Comparison of ENCODE assay signal across 22 cellular contexts in genomic region chr10:127918570-127918969, GRCh38. TPM values are rescaled to one million over a fixed set of nuclear protein-coding genes. Genes with fewer than 3 reads are reported as not detected.
A peak's percentile ranks its signal among the peaks of the same experiment; 100 is the strongest.
DNase-seq lines count a peak whose midpoint lies in the region; ATAC-seq, FAIRE-seq and TF ChIP-seq lines count a peak whose summit lies in the region.
"Had no signal": no experiment of that assay in that cellular context is flagged by ENCODE, and none has a peak within 500 bp of the region (broad histone marks: within the 10 kb centered on the region; RNA-seq: fewer than 3 reads in every experiment).

No MANE protein-coding gene starts in this region.

- H3K27me3 ChIP-seq in right lobe of liver: no peaks in the 10 kb centered on the region
- peaks cover 0 to 8% of the 10 kb centered on the region in 2 experiments; a peak in 2 of 5 replicates for H3K27me3 ChIP-seq in HepG2 (ENCODE audit: control insufficient read depth in 1 of 2, insufficient read depth in 2 of 2, low read length in 2 of 2)
- no peaks in the 10 kb centered on the region for H3K27me3 ChIP-seq in mesenchymal stem cell (ENCODE audit: control insufficient read depth in 1 of 2, insufficient read depth in 1 of 2, low read length in 2 of 2)
- H3K27me3 ChIP-seq in transverse colon: no peaks in the 10 kb centered on the region
- H3K27me3 ChIP-seq: pancreas, SJSA1, stomach had no signal

- H3K23ac ChIP-seq in mesenchymal stem cell (ENCODE audit: low read length in 2 of 2): no peak overlapping the region

- intact Hi-C loops in right lobe of liver (cut with DNase I): no loop called here
- intact Hi-C loops in HepG2 (cut with micrococcal nuclease; ENCODE audit: unreplicated experiment): no loop called here
- intact Hi-C loops in dendritic cell treated with granulocyte-macrophage colony-stimulating factor and Interleukin-4, amounts not matched to agents 40 ng/mL and 50 ng/mL, for 4 days (cut with micrococcal nuclease): no loop called here
- intact Hi-C loops in transverse colon (cut with DNase I; ENCODE audit: low total_unique reads): no loop called here

- TF ChIP-seq CTCF in right lobe of liver (IDR thresholded peaks at IDR 0.05) (no peak), HepG2 (CRISPR knock-in tag; IDR thresholded peaks at IDR 0.05) (no peak), transverse colon (IDR thresholded peaks at IDR 0.05) (no peak)

- CTCF ChIA-PET in HepG2 (lab: Yijun Ruan, JAX; ENCODE audit: low intra/inter-chr PET ratio, low total read pairs): no interaction called here

- DNase-seq in right lobe of liver: no peak
- DNase-seq in HepG2 (ENCODE audit: low spot score): no peak
- no peak for DNase-seq in mesenchymal stem cell
- no peak for DNase-seq in stimulated activated naive CD4-positive, alpha-beta T cell treated with Interleukin-2 at 50 U/mL for 16 hours (lab: John Stamatoyannopoulos, UW)
- no peak for DNase-seq in transverse colon
- DNase-seq: activated CD4-positive, alpha-beta memory T cell treated with anti-CD3 and anti-CD28 coated beads, Interleukin-2, amount 10 ng/mL, durations not matched to agents 7 days and 5 days; activated CD4-positive, CD25-positive, alpha-beta regulatory T cell; activated naive CD4-positive, alpha-beta T cell treated with anti-CD3 and anti-CD28 coated beads, Interleukin-2, amount 50 U/mL, for 16 hours; activated T-cell treated with anti-CD3 and anti-CD28 coated beads, Interleukin-2, amount 50 U/mL, for 48 hours; CD8-positive, alpha-beta memory T cell; immature natural killer cell; NCI-H1436; NCI-H2171; pancreas; stimulated activated CD4-positive, alpha-beta T cell treated with anti-CD3 and anti-CD28 coated beads, Interleukin-2, amount 100 ng/mL, for 48 hours; stomach had no signal

- TF ChIP-seq RAD21 in HepG2 (CRISPR knock-in tag; IDR thresholded peaks at IDR 0.05): no peak

- peak overlapping the region; percentile 34 to 78 for H3K18ac ChIP-seq in mesenchymal stem cell (ENCODE audit: low read depth in 1 of 2, low read length in 2 of 2)

- H4K8ac ChIP-seq in mesenchymal stem cell (ENCODE audit: low read length): peak overlapping the region; percentile 87

- H3K4me2 ChIP-seq in HepG2 (ENCODE audit: low read depth, low read length) (no peak overlapping the region), mesenchymal stem cell (ENCODE audit: low read length, poor library complexity, severe bottlenecking) (no peak overlapping the region)

- H2AK5ac ChIP-seq in mesenchymal stem cell (ENCODE audit: low read length, severe bottlenecking): no peak overlapping the region

- no peak overlapping the region for H2BK5ac ChIP-seq in mesenchymal stem cell (ENCODE audit: low read depth, low read length, poor library complexity, severe bottlenecking)

- H3K4me1 Mint-ChIP-seq in dendritic cell treated with granulocyte-macrophage colony-stimulating factor and Interleukin-4, amounts not matched to agents 40 ng/mL and 50 ng/mL, for 4 days (ENCODE audit: low read depth): peaks cover 61% of the 10 kb centered on the region
- no peaks in the 10 kb centered on the region for H3K4me1 Mint-ChIP-seq in activated T-helper 17 cell treated with anti-CD3 and anti-CD28 coated beads, Interleukin-2, amount 50 U/mL, for 72 hours

- H4K20me1 ChIP-seq in HepG2 (ENCODE audit: insufficient read depth, low read length): no peaks in the 10 kb centered on the region

- H3K79me2 ChIP-seq in HepG2 (ENCODE audit: insufficient read depth, low read length): no peaks in the 10 kb centered on the region

- no peaks in the 10 kb centered on the region for H3K4me1 ChIP-seq in right lobe of liver
- no peaks in the 10 kb centered on the region for H3K4me1 ChIP-seq in HepG2 (ENCODE audit: insufficient read depth, low read length)
- peaks cover 19% of the 10 kb centered on the region for H3K4me1 ChIP-seq in mesenchymal stem cell (ENCODE audit: control insufficient read depth, insufficient read depth, low read depth, low read length)
- peaks cover 0 to 32% (median 0%) of the 10 kb centered on the region in 4 donors for H3K4me1 ChIP-seq in transverse colon
- H3K4me1 ChIP-seq: pancreas had no signal

- H3K4me3 Mint-ChIP-seq in dendritic cell treated with granulocyte-macrophage colony-stimulating factor and Interleukin-4, amounts not matched to agents 40 ng/mL and 50 ng/mL, for 4 days: peak overlapping the region; percentile 17
- no peak overlapping the region for H3K4me3 Mint-ChIP-seq in activated T-helper 17 cell treated with anti-CD3 and anti-CD28 coated beads, Interleukin-2, amount 50 U/mL, for 72 hours
- H3K4me3 Mint-ChIP-seq: activated CD4-positive, alpha-beta memory T cell treated with anti-CD3 and anti-CD28 coated beads, Interleukin-2, amount 10 ng/mL, durations not matched to agents 7 days and 5 days; CD8-positive, alpha-beta memory T cell; immature natural killer cell had no signal

- in situ Hi-C loops in HepG2 (cut with HindIII; ENCODE audit: extremely low pct_ligation_motif_present, low pct_unique_long_range_greater_than_20kb): no loop called here
- in situ Hi-C loops in transverse colon (cut with MboI; ENCODE audit: low pct_ligation_motif_present in 1 of 4, low pct_unique_long_range_greater_than_20kb in 1 of 4, low sequenced_read_pairs in 3 of 4): loop anchor here in 2 of 4 donors (10.0 to 25.0 kb wide), 2 partner anchors 76 to 94 kb away; no protein-coding TSS in a partner anchor

- TF ChIP-seq POLR2A in right lobe of liver (IDR thresholded peaks at IDR 0.05) (no peak), HepG2 (IDR thresholded peaks at IDR 0.05; ENCODE audit: insufficient read depth in 1 of 2, low read depth in 2 of 2, low read length in 2 of 2) (no peak), transverse colon (IDR thresholded peaks at IDR 0.05) (no peak)

- BruUV-seq in HepG2 (replicated peaks; lab: Mats Ljungman, UMichigan): no TSS peak

- peaks cover 10% of the 10 kb centered on the region for H3K36me3 Mint-ChIP-seq in dendritic cell treated with granulocyte-macrophage colony-stimulating factor and Interleukin-4, amounts not matched to agents 40 ng/mL and 50 ng/mL, for 4 days (ENCODE audit: low read depth)
- H3K36me3 Mint-ChIP-seq in activated T-helper 17 cell treated with anti-CD3 and anti-CD28 coated beads, Interleukin-2, amount 50 U/mL, for 72 hours (ENCODE audit: low read depth): no peaks in the 10 kb centered on the region
- H3K36me3 Mint-ChIP-seq: CD8-positive, alpha-beta memory T cell; immature natural killer cell had no signal

- H2BK15ac ChIP-seq in mesenchymal stem cell (ENCODE audit: low read depth, poor library complexity, severe bottlenecking): no peak overlapping the region

- H3K79me1 ChIP-seq in mesenchymal stem cell (replicated peaks; ENCODE audit: low read length, poor library complexity, severe bottlenecking): peaks cover 4% of the 10 kb centered on the region

- H2BK12ac ChIP-seq in mesenchymal stem cell (ENCODE audit: low read length in 2 of 2): peak overlapping the region in 1 of 2 experiments; percentile 79

- peak; percentile 14 to 50 (median 26) for ATAC-seq in right lobe of liver
- no peak for ATAC-seq in HepG2
- ATAC-seq in activated T-helper 17 cell treated with anti-CD3 and anti-CD28 coated beads, Interleukin-2, amount 50 U/mL, for 72 hours (replicated peaks): no peak
- ATAC-seq in HG02642 (IDR thresholded peaks at IDR 0.05; ENCODE audit: poor library complexity, unreplicated experiment): no peak

- no peak overlapping the region for H3K9ac ChIP-seq in HepG2 (ENCODE audit: insufficient read depth, low read depth, low read length)
- H3K9ac ChIP-seq in mesenchymal stem cell (ENCODE audit: low read length): no peak overlapping the region

- H4K91ac ChIP-seq in mesenchymal stem cell (ENCODE audit: low read length): peak overlapping the region; percentile 64

- no peak overlapping the region for H3K4ac ChIP-seq in mesenchymal stem cell (ENCODE audit: low read depth in 1 of 2, low read length in 2 of 2)

- peaks cover 9% of the 10 kb centered on the region for H3K9me3 Mint-ChIP-seq in dendritic cell treated with granulocyte-macrophage colony-stimulating factor and Interleukin-4, amounts not matched to agents 40 ng/mL and 50 ng/mL, for 4 days
- H3K9me3 Mint-ChIP-seq in activated T-helper 17 cell treated with anti-CD3 and anti-CD28 coated beads, Interleukin-2, amount 50 U/mL, for 72 hours: no peaks in the 10 kb centered on the region
- H3K9me3 Mint-ChIP-seq: CD8-positive, alpha-beta memory T cell had no signal

- TF ChIP-seq EP300 in HepG2 (IDR thresholded peaks at IDR 0.05; ENCODE audit: low read depth in 2 of 2, low read length in 2 of 2) (no peak), HepG2 (CRISPR knock-in tag; IDR thresholded peaks at IDR 0.05; ENCODE audit: borderline replicate concordance) (no peak), transverse colon (IDR thresholded peaks at IDR 0.05; ENCODE audit: low read depth) (no peak)

- H3K4me3 ChIP-seq in right lobe of liver (no peak overlapping the region), HepG2 (replicated peaks in 1 of 3; ENCODE audit: insufficient read depth in 1 of 3, low read depth in 2 of 3, low read length in 3 of 3) (no peak overlapping the region), mesenchymal stem cell (ENCODE audit: insufficient read depth in 1 of 2, low read depth in 1 of 2, low read length in 2 of 2) (no peak overlapping the region), transverse colon (no peak overlapping the region)
- H3K4me3 ChIP-seq: K562, pancreas, SJSA1, stomach had no signal

- H3K14ac ChIP-seq in mesenchymal stem cell (ENCODE audit: low read length in 2 of 2): no peak overlapping the region

- peak overlapping the region; percentile 54 for H2BK120ac ChIP-seq in mesenchymal stem cell (ENCODE audit: low read depth, low read length)

- POLR2A ChIA-PET in HepG2 (lab: Yijun Ruan, JAX): no interaction called here

- no peaks in the 10 kb centered on the region for H3K9me3 ChIP-seq in right lobe of liver
- no peaks in the 10 kb centered on the region for H3K9me3 ChIP-seq in HepG2 (ENCODE audit: low read length)
- no peaks in the 10 kb centered on the region for H3K9me3 ChIP-seq in mesenchymal stem cell (ENCODE audit: control insufficient read depth, low read length)
- H3K9me3 ChIP-seq in transverse colon: no peaks in the 10 kb centered on the region
- H3K9me3 ChIP-seq: pancreas, SJSA1, stomach had no signal

- peak overlapping the region; percentile 74 for H3K27ac Mint-ChIP-seq in dendritic cell treated with granulocyte-macrophage colony-stimulating factor and Interleukin-4, amounts not matched to agents 40 ng/mL and 50 ng/mL, for 4 days
- H3K27ac Mint-ChIP-seq in activated T-helper 17 cell treated with anti-CD3 and anti-CD28 coated beads, Interleukin-2, amount 50 U/mL, for 72 hours: no peak overlapping the region
- H3K27ac Mint-ChIP-seq: activated CD4-positive, alpha-beta memory T cell treated with anti-CD3 and anti-CD28 coated beads, Interleukin-2, amount 10 ng/mL, durations not matched to agents 7 days and 5 days had no signal

- no peak for FAIRE-seq in HepG2 (lab: Jason Lieb, UNC)
- FAIRE-seq: K562, pancreas had no signal

- no peaks in the 10 kb centered on the region for H3K27me3 Mint-ChIP-seq in dendritic cell treated with granulocyte-macrophage colony-stimulating factor and Interleukin-4, amounts not matched to agents 40 ng/mL and 50 ng/mL, for 4 days
- H3K27me3 Mint-ChIP-seq in activated T-helper 17 cell treated with anti-CD3 and anti-CD28 coated beads, Interleukin-2, amount 50 U/mL, for 72 hours: no peaks in the 10 kb centered on the region
- H3K27me3 Mint-ChIP-seq: activated CD4-positive, alpha-beta memory T cell treated with anti-CD3 and anti-CD28 coated beads, Interleukin-2, amount 10 ng/mL, durations not matched to agents 7 days and 5 days had no signal

- H3K36me3 ChIP-seq in right lobe of liver (no peaks in the 10 kb centered on the region), HepG2 (replicated peaks in 1 of 2; ENCODE audit: control insufficient read depth in 1 of 2, insufficient read depth in 2 of 2, low read length in 2 of 2) (no peaks in the 10 kb centered on the region), mesenchymal stem cell (ENCODE audit: control insufficient read depth in 1 of 2, insufficient read depth in 2 of 2, low read depth in 1 of 2, low read length in 2 of 2) (no peaks in the 10 kb centered on the region), transverse colon (no peaks in the 10 kb centered on the region)
- H3K36me3 ChIP-seq: pancreas, SJSA1, stomach had no signal

- no peak overlapping the region for H3K27ac ChIP-seq in right lobe of liver
- H3K27ac ChIP-seq in HepG2 (ENCODE audit: extremely low read length, insufficient read depth, low read length): no peak overlapping the region
- no peak overlapping the region for H3K27ac ChIP-seq in mesenchymal stem cell (ENCODE audit: low read length, poor library complexity, severe bottlenecking)
- peak overlapping the region in 2 of 4 donors; percentile 30 to 54 for H3K27ac ChIP-seq in transverse colon
- H3K27ac ChIP-seq: pancreas, SJSA1 had no signal

- H2AFZ ChIP-seq in HepG2 (ENCODE audit: low read length) (no peak overlapping the region), mesenchymal stem cell (ENCODE audit: low read depth, low read length) (no peak overlapping the region)

- WGBS in right lobe of liver (ENCODE audit: insufficient coverage, low coverage, low lambda C conversion rate, missing lambda C conversion rate): 56% methylated on average over 5 of the region's 5 CpGs
- WGBS in HepG2 (ENCODE audit: low lambda C conversion rate): 61% methylated on average over 5 of the region's 5 CpGs
- WGBS in mesenchymal stem cell: 97% methylated on average over 5 of the region's 5 CpGs
- WGBS in transverse colon (ENCODE audit: low coverage in 1 of 2), 2 donors: 89 to 92% methylated on average over 5 of the region's 5 CpGs

RNA-seq across cellular contexts. Expression of gene PTPRE, which starts 11.7 kb away (rescaled TPM):
- total RNA-seq in right lobe of liver (1 to 10 TPM; 2.3 to 9.2 (median 2.7) TPM), HepG2 (2016; rRNA removed; fragmentation: Illumina TruSeq; extraction: Trizol) (0.02 TPM in 1 of 2 replicates, not detected in the other), transverse colon (10 to 100 TPM; 25.7 to 43.6 (median 26.7) TPM)
- not detected in 2 replicates for total RNA-seq in HepG2 (2016; cell fraction: cytosol; rRNA removed; fragmentation: Illumina TruSeq; extraction: Trizol; ENCODE audit: low read depth)
- not detected in 2 replicates for total RNA-seq in HepG2 (2016; cell fraction: insoluble cytoplasmic fraction; rRNA removed; fragmentation: Illumina TruSeq; extraction: Trizol)
- total RNA-seq in HepG2 (2016; cell fraction: membrane; rRNA removed; fragmentation: Illumina TruSeq; extraction: Trizol): not detected in 2 replicates
- 0.09 TPM in 1 of 2 replicates, not detected in the other for total RNA-seq in HepG2 (2016; cell fraction: nucleus; rRNA removed; fragmentation: Illumina TruSeq; extraction: Trizol)
- polyA plus RNA-seq in HepG2 (2011; rRNA removed): 0.01 and 0.04 TPM in 2 replicates
- polyA plus RNA-seq in HepG2 (2011; cell fraction: cytosol; rRNA removed): not detected in 2 replicates
- polyA plus RNA-seq in HepG2 (2011; cell fraction: nucleus; rRNA removed): 0.19 TPM in 1 of 2 replicates, not detected in the other
- not detected in 2 replicates for polyA plus RNA-seq in HepG2 (2012)
- polyA plus RNA-seq in HepG2 (2016; cell fraction: cytosol; fragmentation: Illumina TruSeq; extraction: Trizol; ENCODE audit: low read depth): not detected in 2 replicates
- polyA plus RNA-seq in HepG2 (2016; cell fraction: insoluble cytoplasmic fraction; fragmentation: Illumina TruSeq; extraction: Trizol; ENCODE audit: low read depth): not detected in 2 replicates
- polyA plus RNA-seq in HepG2 (2016; cell fraction: membrane; fragmentation: Illumina TruSeq; extraction: Trizol; ENCODE audit: low read depth): not detected in 2 replicates
- polyA plus RNA-seq in HepG2 (2016; cell fraction: nucleus; fragmentation: Illumina TruSeq; extraction: Trizol; ENCODE audit: insufficient read depth, low read depth): not detected in 2 replicates
- 0.04 and 4.6 TPM in 2 replicates for polyA minus RNA-seq in HepG2 (2011; rRNA and poly(A)+ RNA removed; ENCODE audit: low replicate concordance)
- polyA minus RNA-seq in HepG2 (2011; cell fraction: cytosol; rRNA and poly(A)+ RNA removed): not detected in 2 replicates
- not detected in 2 replicates for polyA minus RNA-seq in HepG2 (2011; cell fraction: nucleus; rRNA and poly(A)+ RNA removed)
- 20.4 TPM for polyA plus RNA-seq in mesenchymal stem cell (2013, experiment 1 of 2)
- polyA plus RNA-seq in mesenchymal stem cell (2013, experiment 2 of 2): 22.5 TPM
- 10 to 100 TPM; 32.7 to 54.1 TPM for total RNA-seq in activated T-helper 17 cell treated with anti-CD3 and anti-CD28 coated beads, Interleukin-2, amount 50 U/mL, for 72 hours

RNA-seq across cellular contexts. Expression of gene CLRN3, which starts 25.8 kb away (rescaled TPM):
- total RNA-seq in right lobe of liver: 10 to 100 TPM in 5 of 6 experiments, 1 to 10 TPM in 1; 9.6 to 28.5 (median 18.1) TPM
- total RNA-seq in HepG2 (2016; rRNA removed; fragmentation: Illumina TruSeq; extraction: Trizol): not detected in 2 replicates
- not detected in 2 replicates for total RNA-seq in HepG2 (2016; cell fraction: cytosol; rRNA removed; fragmentation: Illumina TruSeq; extraction: Trizol; ENCODE audit: low read depth)
- total RNA-seq in HepG2 (2016; cell fraction: insoluble cytoplasmic fraction; rRNA removed; fragmentation: Illumina TruSeq; extraction: Trizol): not detected in 2 replicates
- total RNA-seq in HepG2 (2016; cell fraction: membrane; rRNA removed; fragmentation: Illumina TruSeq; extraction: Trizol): not detected in 2 replicates
- total RNA-seq in HepG2 (2016; cell fraction: nucleus; rRNA removed; fragmentation: Illumina TruSeq; extraction: Trizol): not detected in 2 replicates
- not detected in 2 replicates for polyA plus RNA-seq in HepG2 (2011; rRNA removed)
- polyA plus RNA-seq in HepG2 (2011; cell fraction: cytosol; rRNA removed): not detected in 2 replicates
- polyA plus RNA-seq in HepG2 (2011; cell fraction: nucleus; rRNA removed): not detected in 2 replicates
- not detected in 2 replicates for polyA plus RNA-seq in HepG2 (2012)
- polyA plus RNA-seq in HepG2 (2016; cell fraction: cytosol; fragmentation: Illumina TruSeq; extraction: Trizol; ENCODE audit: low read depth): not detected in 2 replicates
- not detected in 2 replicates for polyA plus RNA-seq in HepG2 (2016; cell fraction: insoluble cytoplasmic fraction; fragmentation: Illumina TruSeq; extraction: Trizol; ENCODE audit: low read depth)
- not detected in 2 replicates for polyA plus RNA-seq in HepG2 (2016; cell fraction: membrane; fragmentation: Illumina TruSeq; extraction: Trizol; ENCODE audit: low read depth)
- polyA plus RNA-seq in HepG2 (2016; cell fraction: nucleus; fragmentation: Illumina TruSeq; extraction: Trizol; ENCODE audit: insufficient read depth, low read depth): not detected in 2 replicates
- polyA minus RNA-seq in HepG2 (2011; rRNA and poly(A)+ RNA removed; ENCODE audit: low replicate concordance): not detected in 2 replicates
- polyA minus RNA-seq in HepG2 (2011; cell fraction: cytosol; rRNA and poly(A)+ RNA removed): not detected in 2 replicates
- not detected in 2 replicates for polyA minus RNA-seq in HepG2 (2011; cell fraction: nucleus; rRNA and poly(A)+ RNA removed)
- polyA plus RNA-seq in mesenchymal stem cell (2013, experiment 1 of 2): 0.07 TPM
- polyA plus RNA-seq in mesenchymal stem cell (2013, experiment 2 of 2): 0.05 TPM
- total RNA-seq in activated T-helper 17 cell treated with anti-CD3 and anti-CD28 coated beads, Interleukin-2, amount 50 U/mL, for 72 hours: not detected
- total RNA-seq in transverse colon: 100 to 1,000 TPM in 2 of 4 donors, 10 to 100 TPM in 2; 35.2 to 167 (median 77.1) TPM
- total RNA-seq: activated CD4-positive, alpha-beta memory T cell treated with anti-CD3 and anti-CD28 coated beads, Interleukin-2, amount 10 ng/mL, durations not matched to agents 7 days and 5 days; CD8-positive, alpha-beta memory T cell; K562; SJSA1 had no signal
- polyA plus RNA-seq: CD8-positive, alpha-beta memory T cell; immature natural killer cell; K562; urinary bladder had no signal

Comparison
In these comparisons a context has a peak if more than half of its experiments do, and no peak if none do; other contexts are left out.
1. ATAC-seq: peak in right lobe of liver (4 of 4); none in HepG2 (single experiment), activated T-helper 17 cell treated with anti-CD3 and anti-CD28 coated beads, Interleukin-2, amount 50 U/mL, for 72 hours (single experiment) and HG02642 (single experiment).
2. RNA of gene CLRN3, which starts 25.8 kb away (total RNA-seq): 35.2 to 167 TPM in transverse colon and 9.6 to 28.5 TPM in right lobe of liver; not detected in HepG2 and not detected in activated T-helper 17 cell treated with anti-CD3 and anti-CD28 coated beads, Interleukin-2, amount 50 U/mL, for 72 hours; every median in the first group is over 10 times any median in the second.